ENCODE assay signal across 26 cellular contexts in genomic region chr5:86070719-86071118, GRCh38.
"Had no signal": no experiment of that assay in that cellular context is flagged by ENCODE, and none has a peak within 500 bp of the region (broad histone marks: within the 10 kb centered on the region; RNA-seq: fewer than 3 reads in every experiment).

No MANE protein-coding gene starts in this region.

- H3K9me3 ChIP-seq: left ventricle myocardium inferior, neutrophil, stomach, testis, thyroid gland, transverse colon, upper lobe of left lung, vagina had no signal

- DNase-seq: islet precursor cell; left ventricle myocardium inferior; mesendoderm; naive B cell; natural killer cell; nephron progenitor cell; occipital lobe; stimulated activated CD4-positive, alpha-beta T cell treated with anti-CD3 and anti-CD28 coated beads, Interleukin-12 subunit alpha, Interleukin-12 subunit beta, amount 100 ng/mL, for 4 hours; stimulated activated CD4-positive, alpha-beta T cell treated with anti-CD3 and anti-CD28 coated beads, Interleukin-15, amount 100 ng/mL, for 24 hours; stimulated activated CD4-positive, alpha-beta T cell treated with anti-CD3 and anti-CD28 coated beads, Interleukin-2, amount 100 ng/mL, for 24 hours; stimulated activated CD4-positive, alpha-beta T cell treated with anti-CD3 and anti-CD28 coated beads, Interleukin-4, amount 100 ng/mL, for 1 hour; stimulated activated naive B cell treated with anti-CD40 and anti-IgM and Interleukin-4, amounts not matched to agents 10 μg/mL and 1 μg/mL and 100 μg/mL, for 72 hours; stimulated activated naive CD8-positive, alpha-beta T cell treated with anti-CD3 and anti-CD28 coated beads, Interleukin-15, Interleukin-2, amounts not matched to agents 100 U/mL and 50 U/mL, for 24 hours; stomach; testis; thyroid gland; transverse colon; upper lobe of left lung had no signal

- H3K36me3 ChIP-seq: left ventricle myocardium inferior, neural progenitor cell, neutrophil, right atrium auricular region, stomach, thyroid gland, transverse colon, upper lobe of left lung, vagina had no signal

- H3K4me3 ChIP-seq: left ventricle myocardium inferior, lung, neural progenitor cell, right atrium auricular region, skin epidermis, stomach, testis, thyroid gland, transverse colon, upper lobe of left lung, vagina had no signal

- H3K4me2 ChIP-seq: neural progenitor cell had no signal

- H3K79me2 ChIP-seq: parathyroid adenoma had no signal

- H3K9ac ChIP-seq: neural progenitor cell, parathyroid adenoma had no signal

- H3K4me1 ChIP-seq: left ventricle myocardium inferior, neural progenitor cell, parathyroid adenoma, right atrium auricular region, stomach, testis, thyroid gland, transverse colon, upper lobe of left lung, vagina had no signal

- H3K27ac ChIP-seq: left ventricle myocardium inferior, neural progenitor cell, neutrophil, parathyroid adenoma, right atrium auricular region, skin epidermis, stomach, testis, thyroid gland, transverse colon, upper lobe of left lung, vagina had no signal

- H3K27me3 ChIP-seq: neural progenitor cell, neutrophil, right atrium auricular region, stomach, testis, thyroid gland, transverse colon, upper lobe of left lung, vagina had no signal

- H2AFZ ChIP-seq: neural progenitor cell, parathyroid adenoma had no signal

- ATAC-seq: natural killer cell; sciatic nerve; stimulated activated naive B cell treated with anti-CD40 and anti-IgM and Interleukin-4, amounts not matched to agents 10 μg/mL and 1 μg/mL and 100 μg/mL, for 72 hours; stimulated activated naive CD8-positive, alpha-beta T cell treated with anti-CD3 and anti-CD28 coated beads, Interleukin-15, Interleukin-2, amounts not matched to agents 100 U/mL and 50 U/mL, for 24 hours had no signal
